ENCODE assay signal across 9 cellular contexts in genomic region chr1:38803647-38804046, GRCh38. TPM values are rescaled to one million over a fixed set of nuclear protein-coding genes. Genes with fewer than 3 reads are reported as not detected.
A peak's percentile ranks its signal among the peaks of the same experiment; 100 is the strongest.
DNase-seq lines count a peak whose midpoint lies in the region; ATAC-seq and TF ChIP-seq lines count a peak whose summit lies in the region.
"Had no signal": no experiment of that assay in that cellular context is flagged by ENCODE, and none has a peak within 500 bp of the region (broad histone marks: within the 10 kb centered on the region; RNA-seq: fewer than 3 reads in every experiment).

No MANE protein-coding gene starts in this region.

- TF ChIP-seq CTCF in WTC11 (IDR thresholded peaks at IDR 0.05) = no peak
- no peak for TF ChIP-seq CTCF in spleen (IDR thresholded peaks at IDR 0.05 in 8 of 11, conservative IDR thresholded peaks at IDR 0.05 in 3 of 11)

- no peak for DNase-seq in activated T-cell treated with anti-CD3 and anti-CD28 coated beads, Interleukin-2, amount 50 U/mL, for 24 hours
- no peak for DNase-seq in activated T-cell treated with anti-CD3 and anti-CD28 coated beads, Interleukin-2, amount 50 U/mL, for 1 hour
- no peak for DNase-seq in WTC11 (ENCODE audit: low spot score)
- DNase-seq in glomerular endothelial cell (ENCODE audit: extremely low read depth, low read depth, low spot score) = peak; percentile 5
- no peak for DNase-seq in spleen
- DNase-seq in HK-2 (ENCODE audit: unreplicated experiment) = no peak
- no peak for DNase-seq in Kasumi-1 (lab: John Stamatoyannopoulos, UW)
- DNase-seq: COR-L47 had no signal

- H3K27ac Mint-ChIP-seq in activated T-cell treated with anti-CD3 and anti-CD28 coated beads, Interleukin-2, amount 50 U/mL, for 24 hours = no peak overlapping the region
- no peak overlapping the region for H3K27ac Mint-ChIP-seq in WTC11

- TF ChIP-seq POLR2A in spleen (IDR thresholded peaks at IDR 0.05) = no peak

- intact Hi-C loops in spleen (cut with DNase I; ENCODE audit: low total_unique reads) = no loop called here

- H3K36me3 ChIP-seq in spleen = no peaks in the 10 kb centered on the region

- no peaks in the 10 kb centered on the region for H3K9me3 Mint-ChIP-seq in activated T-cell treated with anti-CD3 and anti-CD28 coated beads, Interleukin-2, amount 50 U/mL, for 24 hours
- 0 out of 2 replicates have a peak, but pooled peaks cover 4% of the 10 kb centered on the region for H3K9me3 Mint-ChIP-seq in WTC11

- WGBS in spleen, 5 donors = 14 to 21% (median 18%) methylated on average over 8 of the region's 8 CpGs

- ATAC-seq in WTC11 = no peak
- no peak for ATAC-seq in HG02623 (IDR thresholded peaks at IDR 0.05; ENCODE audit: unreplicated experiment)

- H3K36me3 Mint-ChIP-seq in activated T-cell treated with anti-CD3 and anti-CD28 coated beads, Interleukin-2, amount 50 U/mL, for 24 hours (ENCODE audit: low read depth) = no peaks in the 10 kb centered on the region
- H3K36me3 Mint-ChIP-seq in WTC11 = no peaks in the 10 kb centered on the region

- H3K4me3 Mint-ChIP-seq in activated T-cell treated with anti-CD3 and anti-CD28 coated beads, Interleukin-2, amount 50 U/mL, for 24 hours = peak overlapping the region; percentile 41
- peak overlapping the region; percentile 67 for H3K4me3 Mint-ChIP-seq in WTC11

- no peaks in the 10 kb centered on the region for H3K9me3 ChIP-seq in spleen

- peaks cover 7% of the 10 kb centered on the region for H3K4me1 Mint-ChIP-seq in activated T-cell treated with anti-CD3 and anti-CD28 coated beads, Interleukin-2, amount 50 U/mL, for 24 hours (ENCODE audit: low read depth)
- peaks cover 15% of the 10 kb centered on the region for H3K4me1 Mint-ChIP-seq in WTC11

- H3K27me3 Mint-ChIP-seq in activated T-cell treated with anti-CD3 and anti-CD28 coated beads, Interleukin-2, amount 50 U/mL, for 24 hours = peaks cover 69% of the 10 kb centered on the region
- H3K27me3 Mint-ChIP-seq in WTC11 (ENCODE audit: low read depth) = peaks cover 63% of the 10 kb centered on the region

- peaks cover 0 to 76% (median 41%) of the 10 kb centered on the region in 7 donors for H3K27me3 ChIP-seq in spleen (replicated peaks in 1 of 7)

- no peak overlapping the region for H3K27ac ChIP-seq in spleen

- H3K4me1 ChIP-seq in spleen = peaks cover 0 to 16% (median 11%) of the 10 kb centered on the region in 6 donors

- H3K4me3 ChIP-seq in spleen = peak overlapping the region in 5 of 8 donors; percentile 13 to 61 (median 32)

- POLR2A ChIA-PET in WTC11 (lab: Charles Lee) = no interaction called here

- CTCF ChIA-PET in WTC11 (lab: Charles Lee) = interaction anchor here (0.7 to 1.0 kb wide), 3 partner anchors 63 to 944 kb away, joined by 3 to 4 read pairs (median 3); no protein-coding TSS in a partner anchor

TF ChIP-seq in WTC11, 78 proteins besides CTCF, POLR2A, EP300 and RAD21 (continues in another document):
- TF ChIP-seq ZNF219 (CRISPR knock-in tag; IDR thresholded peaks at IDR 0.05; ENCODE audit: borderline replicate concordance) (no peak), ELF4 (CRISPR knock-in tag; IDR thresholded peaks at IDR 0.05; ENCODE audit: low read depth) (no peak), ZNF532 (CRISPR knock-in tag; IDR thresholded peaks at IDR 0.05; ENCODE audit: borderline replicate concordance) (no peak), ZMAT4 (CRISPR knock-in tag; IDR thresholded peaks at IDR 0.05) (no peak), TP53 (CRISPR knock-in tag; IDR thresholded peaks at IDR 0.05) (no peak), ZNF671 (CRISPR knock-in tag; IDR thresholded peaks at IDR 0.05) (no peak), OVOL2 (CRISPR knock-in tag; IDR thresholded peaks at IDR 0.05; ENCODE audit: borderline replicate concordance) (no peak), NFYB (CRISPR knock-in tag; conservative IDR thresholded peaks at IDR 0.05; ENCODE audit: low read depth) (no peak), CBFB (CRISPR knock-in tag; IDR thresholded peaks at IDR 0.05; ENCODE audit: low read depth) (no peak), ZNF138 (CRISPR knock-in tag; conservative IDR thresholded peaks at IDR 0.05) (no peak), NR2C2 (CRISPR knock-in tag; IDR thresholded peaks at IDR 0.05) (no peak)
- TF ChIP-seq, protein P1, sequence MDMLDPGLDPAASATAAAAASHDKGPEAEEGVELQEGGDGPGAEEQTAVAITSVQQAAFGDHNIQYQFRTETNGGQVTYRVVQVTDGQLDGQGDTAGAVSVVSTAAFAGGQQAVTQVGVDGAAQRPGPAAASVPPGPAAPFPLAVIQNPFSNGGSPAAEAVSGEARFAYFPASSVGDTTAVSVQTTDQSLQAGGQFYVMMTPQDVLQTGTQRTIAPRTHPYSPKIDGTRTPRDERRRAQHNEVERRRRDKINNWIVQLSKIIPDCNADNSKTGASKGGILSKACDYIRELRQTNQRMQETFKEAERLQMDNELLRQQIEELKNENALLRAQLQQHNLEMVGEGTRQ (CRISPR knock-in tag; IDR thresholded peaks at IDR 0.05) = no peak
- TF ChIP-seq, protein P2, sequence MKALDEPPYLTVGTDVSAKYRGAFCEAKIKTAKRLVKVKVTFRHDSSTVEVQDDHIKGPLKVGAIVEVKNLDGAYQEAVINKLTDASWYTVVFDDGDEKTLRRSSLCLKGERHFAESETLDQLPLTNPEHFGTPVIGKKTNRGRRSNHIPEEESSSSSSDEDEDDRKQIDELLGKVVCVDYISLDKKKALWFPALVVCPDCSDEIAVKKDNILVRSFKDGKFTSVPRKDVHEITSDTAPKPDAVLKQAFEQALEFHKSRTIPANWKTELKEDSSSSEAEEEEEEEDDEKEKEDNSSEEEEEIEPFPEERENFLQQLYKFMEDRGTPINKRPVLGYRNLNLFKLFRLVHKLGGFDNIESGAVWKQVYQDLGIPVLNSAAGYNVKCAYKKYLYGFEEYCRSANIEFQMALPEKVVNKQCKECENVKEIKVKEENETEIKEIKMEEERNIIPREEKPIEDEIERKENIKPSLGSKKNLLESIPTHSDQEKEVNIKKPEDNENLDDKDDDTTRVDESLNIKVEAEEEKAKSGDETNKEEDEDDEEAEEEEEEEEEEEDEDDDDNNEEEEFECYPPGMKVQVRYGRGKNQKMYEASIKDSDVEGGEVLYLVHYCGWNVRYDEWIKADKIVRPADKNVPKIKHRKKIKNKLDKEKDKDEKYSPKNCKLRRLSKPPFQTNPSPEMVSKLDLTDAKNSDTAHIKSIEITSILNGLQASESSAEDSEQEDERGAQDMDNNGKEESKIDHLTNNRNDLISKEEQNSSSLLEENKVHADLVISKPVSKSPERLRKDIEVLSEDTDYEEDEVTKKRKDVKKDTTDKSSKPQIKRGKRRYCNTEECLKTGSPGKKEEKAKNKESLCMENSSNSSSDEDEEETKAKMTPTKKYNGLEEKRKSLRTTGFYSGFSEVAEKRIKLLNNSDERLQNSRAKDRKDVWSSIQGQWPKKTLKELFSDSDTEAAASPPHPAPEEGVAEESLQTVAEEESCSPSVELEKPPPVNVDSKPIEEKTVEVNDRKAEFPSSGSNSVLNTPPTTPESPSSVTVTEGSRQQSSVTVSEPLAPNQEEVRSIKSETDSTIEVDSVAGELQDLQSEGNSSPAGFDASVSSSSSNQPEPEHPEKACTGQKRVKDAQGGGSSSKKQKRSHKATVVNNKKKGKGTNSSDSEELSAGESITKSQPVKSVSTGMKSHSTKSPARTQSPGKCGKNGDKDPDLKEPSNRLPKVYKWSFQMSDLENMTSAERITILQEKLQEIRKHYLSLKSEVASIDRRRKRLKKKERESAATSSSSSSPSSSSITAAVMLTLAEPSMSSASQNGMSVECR (CRISPR knock-in tag; IDR thresholded peaks at IDR 0.05; ENCODE audit: borderline replicate concordance) = no peak

RNA-seq across cellular contexts. Expression of gene RRAGC, which starts 55.9 kb away (rescaled TPM):
- total RNA-seq in WTC11 (2021) (10.5 to 12.3 TPM (median 11.4 TPM) in 3 replicates), glomerular endothelial cell (39.8 and 43.9 TPM in 2 replicates), spleen (10 to 100 TPM; 17.3 to 28.1 (median 22.4) TPM)
- polyA plus RNA-seq in spleen = 10 to 100 TPM in 2 of 3 donors, 1 to 10 TPM in 1; 9.4 to 18.2 (median 13.2) TPM
